Comparison of ENCODE assay signal across 24 cellular contexts in the genomic region with DNA sequence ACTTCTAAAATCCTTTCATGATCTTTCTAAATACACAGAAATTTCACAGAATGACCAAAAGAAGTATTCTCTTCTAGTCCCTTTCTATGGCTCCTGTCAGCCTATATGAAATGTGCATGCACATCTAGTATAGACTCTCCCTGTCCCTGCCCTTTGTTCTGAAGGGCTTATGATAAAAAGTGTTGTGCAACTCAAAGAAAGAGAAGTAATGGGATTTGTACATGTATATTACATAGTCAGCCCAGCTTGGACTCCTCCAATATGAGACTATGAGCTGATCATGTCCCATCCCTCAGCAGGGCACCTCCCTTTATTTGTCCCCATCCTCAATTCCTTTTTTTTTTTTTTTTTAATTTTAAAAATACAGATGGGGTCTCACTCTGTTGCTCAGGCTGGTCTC. TPM values are rescaled to one million over a fixed set of nuclear protein-coding genes. Genes with fewer than 3 reads are reported as not detected.
"Had no signal": no experiment of that assay in that cellular context is flagged by ENCODE, and none has a peak within 500 bp of the region (broad histone marks: within the 10 kb centered on the region; RNA-seq: fewer than 3 reads in every experiment).

No MANE protein-coding gene starts in this region.

- ATAC-seq: effector memory CD8-positive, alpha-beta T cell; gastrocnemius medialis; heart right ventricle; sciatic nerve had no signal

- H3K4me1 ChIP-seq: esophagus muscularis mucosa, gastrocnemius medialis, stomach, transverse colon had no signal

- H3K27ac ChIP-seq: epithelial cell of prostate, esophagus muscularis mucosa, gastrocnemius medialis, heart right ventricle, neutrophil, stomach, thoracic aorta, transverse colon had no signal

- H3K4me3 ChIP-seq: esophagus muscularis mucosa, gastrocnemius medialis, heart right ventricle, stomach, thoracic aorta, transverse colon had no signal

- H3K9me3 Mint-ChIP-seq: effector memory CD8-positive, alpha-beta T cell; naive B cell had no signal

- DNase-seq: effector memory CD8-positive, alpha-beta T cell; gastrocnemius medialis; heart right ventricle; hypothalamus; kidney glomerular epithelial cell; naive B cell; posterior cingulate gyrus; stimulated activated CD4-positive, alpha-beta T cell treated with anti-CD3 and anti-CD28 coated beads, Interleukin-2, amount 100 ng/mL, for 24 hours; stimulated activated CD4-positive, alpha-beta T cell treated with anti-CD3 and anti-CD28 coated beads, Interleukin-4, amount 100 ng/mL, for 4 hours; stimulated activated naive CD4-positive, alpha-beta T cell; stomach; substantia nigra; transverse colon had no signal

- FAIRE-seq: islet of Langerhans had no signal

- H3K27me3 ChIP-seq: esophagus muscularis mucosa, gastrocnemius medialis, heart right ventricle, neutrophil, stomach, transverse colon had no signal

- H3K4me3 Mint-ChIP-seq: effector memory CD8-positive, alpha-beta T cell; naive B cell had no signal

- H3K9me3 ChIP-seq: esophagus muscularis mucosa, gastrocnemius medialis, heart right ventricle, neutrophil, stomach, thoracic aorta, transverse colon had no signal

- H3K27me3 Mint-ChIP-seq: effector memory CD8-positive, alpha-beta T cell had no signal

RNA-seq across cellular contexts. Expression of a gene that starts 42.1 kb away (rescaled TPM):
- total RNA-seq: fibroblast of villous mesenchyme, lung microvascular endothelial cell, osteoblast, skeletal muscle tissue had no signal
- polyA plus RNA-seq: neural cell had no signal
